9 cellular contexts compared by ENCODE assay signal in genomic region chr16:19523184-19523558, GRCh38. TPM values are rescaled to one million over a fixed set of nuclear protein-coding genes. Genes with fewer than 3 reads are reported as not detected.
DNase-seq lines count a peak whose midpoint lies in the region; ATAC-seq and TF ChIP-seq lines count a peak whose summit lies in the region.
"Had no signal": no experiment of that assay in that cellular context is flagged by ENCODE, and none has a peak within 500 bp of the region (broad histone marks: within the 10 kb centered on the region; RNA-seq: fewer than 3 reads in every experiment).

No MANE protein-coding gene starts in this region.

- TF ChIP-seq POLR2A in esophagus muscularis mucosa (IDR thresholded peaks at IDR 0.05; ENCODE audit: low read depth), result no peak
- no peak for TF ChIP-seq POLR2A in gastrocnemius medialis (IDR thresholded peaks at IDR 0.05)

- TF ChIP-seq CTCF in OCI-LY1 (IDR thresholded peaks at IDR 0.05; ENCODE audit: low read length) (no peak), esophagus muscularis mucosa (IDR thresholded peaks at IDR 0.05) (no peak), gastrocnemius medialis (IDR thresholded peaks at IDR 0.05 in 4 of 5, conservative IDR thresholded peaks at IDR 0.05 in 1 of 5) (no peak), foreskin keratinocyte (conservative IDR thresholded peaks at IDR 0.05) (no peak)

- ATAC-seq in gastrocnemius medialis (no peak), foreskin keratinocyte (no peak), GM21619 (IDR thresholded peaks at IDR 0.05; ENCODE audit: unreplicated experiment) (no peak)

- H3K79me2 ChIP-seq in OCI-LY1 (ENCODE audit: insufficient read depth, low read length), result peaks cover 44% of the 10 kb centered on the region

- H3K9me3 Mint-ChIP-seq in activated CD4-positive, alpha-beta T cell treated with anti-CD3 and anti-CD28 coated beads, Interleukin-2, amount 10 ng/mL, durations not matched to agents 24 days and 14 days, result no peaks in the 10 kb centered on the region
- H3K9me3 Mint-ChIP-seq: activated naive CD8-positive, alpha-beta T cell treated with anti-CD3 and anti-CD28 coated beads for 36 hours had no signal

- peaks cover 6% of the 10 kb centered on the region; the same call in 1 of the 2 replicates for H3K36me3 ChIP-seq in OCI-LY1 (ENCODE audit: insufficient read depth, low read length)
- peaks cover 4 to 6% (median 5%) of the 10 kb centered on the region in 4 donors for H3K36me3 ChIP-seq in esophagus muscularis mucosa
- peaks cover 2 to 6% of the 10 kb centered on the region in 2 donors for H3K36me3 ChIP-seq in gastrocnemius medialis

- H3K9me2 ChIP-seq in OCI-LY1 (ENCODE audit: low read depth, low read length), result no peaks in the 10 kb centered on the region

- no peaks in the 10 kb centered on the region for H4K20me1 ChIP-seq in OCI-LY1 (ENCODE audit: insufficient read depth, low read length)

- no peaks in the 10 kb centered on the region for H3K27me3 Mint-ChIP-seq in activated CD4-positive, alpha-beta T cell treated with anti-CD3 and anti-CD28 coated beads, Interleukin-2, amount 10 ng/mL, durations not matched to agents 24 days and 14 days
- H3K27me3 Mint-ChIP-seq: activated naive CD8-positive, alpha-beta T cell treated with anti-CD3 and anti-CD28 coated beads for 36 hours had no signal

- peaks cover 13% of the 10 kb centered on the region for H3K36me3 Mint-ChIP-seq in activated CD4-positive, alpha-beta T cell treated with anti-CD3 and anti-CD28 coated beads, Interleukin-2, amount 10 ng/mL, durations not matched to agents 24 days and 14 days (ENCODE audit: low read depth)

- WGBS in esophagus muscularis mucosa, result 79% methylated on average over 18 of the region's 18 CpGs

- H3F3A ChIP-seq in OCI-LY1 (ENCODE audit: insufficient read depth, low read length), result 0 out of 2 replicates have a peak, but pooled peaks cover 4% of the 10 kb centered on the region

- H3K9ac ChIP-seq in OCI-LY1 (ENCODE audit: low read length), result no peak overlapping the region

- no peak overlapping the region for H3K4me3 Mint-ChIP-seq in activated CD4-positive, alpha-beta T cell treated with anti-CD3 and anti-CD28 coated beads, Interleukin-2, amount 10 ng/mL, durations not matched to agents 24 days and 14 days

- H3K9me3 ChIP-seq in OCI-LY1 (ENCODE audit: low read length), result no peaks in the 10 kb centered on the region
- H3K9me3 ChIP-seq in esophagus muscularis mucosa, result no peaks in the 10 kb centered on the region
- H3K9me3 ChIP-seq in gastrocnemius medialis, result no peaks in the 10 kb centered on the region

- H3K27me3 ChIP-seq in OCI-LY1 (ENCODE audit: insufficient read depth, low read length), result no peaks in the 10 kb centered on the region
- H3K27me3 ChIP-seq in esophagus muscularis mucosa, result no peaks in the 10 kb centered on the region
- H3K27me3 ChIP-seq in gastrocnemius medialis, result no peaks in the 10 kb centered on the region
- no peaks in the 10 kb centered on the region for H3K27me3 ChIP-seq in foreskin keratinocyte

- in situ Hi-C loops in gastrocnemius medialis (cut with MboI; ENCODE audit: low sequenced_read_pairs in 4 of 4), result loop anchor here in 1 of 4 donors (25.0 kb wide), 1 partner anchor 736 kb away; the partner anchor contains the start of gene RPS15A

- H3K27ac ChIP-seq in OCI-LY1 (ENCODE audit: low read depth, low read length, poor library complexity, severe bottlenecking) (peak overlapping the region; percentile 69), esophagus muscularis mucosa (replicated peaks in 1 of 4) (no peak overlapping the region), gastrocnemius medialis (peak overlapping the region; percentile 30 to 68 (median 65)), foreskin keratinocyte (no peak overlapping the region)

- intact Hi-C loops in activated CD4-positive, alpha-beta T cell treated with anti-CD3 and anti-CD28 coated beads, Interleukin-2, amount 10 ng/mL, durations not matched to agents 24 days and 14 days (cut with micrococcal nuclease), result loop anchor here (1.0 to 5.0 kb wide), 4 partner anchors 32 to 721 kb away; partner anchors contain the start of genes ARL6IP1, SMG1 and VPS35L
- intact Hi-C loops in esophagus muscularis mucosa (cut with DNase I) (loop anchor here (10.0 kb wide), 2 partner anchors 458 to 728 kb away; partner anchors contain the start of genes COQ7 and RPS15A), gastrocnemius medialis (cut with DNase I; ENCODE audit: low total_unique reads) (loop anchor here (5.0 kb wide), 2 partner anchors 194 to 721 kb away; partner anchors contain the start of genes ARL6IP1, IQCK and KNOP1)

- H2AFZ ChIP-seq in OCI-LY1 (ENCODE audit: low read length), result no peak overlapping the region

- no peak for DNase-seq in activated CD4-positive, alpha-beta T cell treated with anti-CD3 and anti-CD28 coated beads, Interleukin-2, amount 10 ng/mL, durations not matched to agents 24 days and 14 days
- no peak for DNase-seq in activated CD4-positive, alpha-beta T cell treated with anti-CD3 and anti-CD28 coated beads, Interleukin-2, amount 50 U/mL, for 4 hours
- no peak for DNase-seq in esophagus muscularis mucosa (ENCODE audit: extremely low spot score)
- DNase-seq in gastrocnemius medialis, result no peak
- DNase-seq in foreskin keratinocyte, result no peak
- DNase-seq in NCI-H1105 treated with DMSO at 0.1 percent for 48 hours (lab: John Stamatoyannopoulos, UW), result no peak

- H3K4me1 Mint-ChIP-seq in activated CD4-positive, alpha-beta T cell treated with anti-CD3 and anti-CD28 coated beads, Interleukin-2, amount 10 ng/mL, durations not matched to agents 24 days and 14 days, result peaks cover 44% of the 10 kb centered on the region

- H3K4me1 ChIP-seq in OCI-LY1 (ENCODE audit: insufficient read depth, low read length, severe bottlenecking) (peaks cover 57% of the 10 kb centered on the region), esophagus muscularis mucosa (peaks cover 31 to 69% (median 61%) of the 10 kb centered on the region in 4 donors), gastrocnemius medialis (peaks cover 28 to 30% of the 10 kb centered on the region in 2 donors), foreskin keratinocyte (peaks cover 16% of the 10 kb centered on the region)

- TF ChIP-seq EP300 in esophagus muscularis mucosa (IDR thresholded peaks at IDR 0.05), result no peak

- H3K4me3 ChIP-seq in OCI-LY1 (ENCODE audit: low read depth, low read length, poor library complexity, severe bottlenecking) (no peak overlapping the region), esophagus muscularis mucosa (peak overlapping the region; percentile 91 to 98 (median 96)), gastrocnemius medialis (peak overlapping the region in 1 of 4 donors; percentile 95)

- H3K27ac Mint-ChIP-seq in activated CD4-positive, alpha-beta T cell treated with anti-CD3 and anti-CD28 coated beads, Interleukin-2, amount 10 ng/mL, durations not matched to agents 24 days and 14 days, result peak overlapping the region; percentile 19

- peak overlapping the region; percentile 29; the same call in 1 of the 2 replicates for H3K4me2 ChIP-seq in OCI-LY1 (ENCODE audit: low read length)

RNA-seq across cellular contexts. Expression of gene CCP110, which starts 0.6 kb away (rescaled TPM):
- total RNA-seq in activated CD4-positive, alpha-beta T cell treated with anti-CD3 and anti-CD28 coated beads, Interleukin-2, amount 10 ng/mL, durations not matched to agents 24 days and 14 days, result 25.4 and 31.7 TPM in 2 replicates
- total RNA-seq in esophagus muscularis mucosa (10 to 100 TPM; 14.0 to 16.1 (median 15.1) TPM), gastrocnemius medialis (1 to 10 TPM; 6.8 to 8.8 (median 7.0) TPM), foreskin keratinocyte (12.3 and 16.3 TPM in 2 replicates)
- 2.3 and 3.1 TPM in 2 replicates for polyA plus RNA-seq in foreskin keratinocyte

RNA-seq across cellular contexts. Expression of gene GDE1, which starts 1.3 kb away (rescaled TPM):
- total RNA-seq in activated CD4-positive, alpha-beta T cell treated with anti-CD3 and anti-CD28 coated beads, Interleukin-2, amount 10 ng/mL, durations not matched to agents 24 days and 14 days, result 25.2 and 28.7 TPM in 2 replicates
- 100 to 1,000 TPM in 3 of 4 donors, 10 to 100 TPM in 1; 90.9 to 124 (median 109) TPM for total RNA-seq in esophagus muscularis mucosa
- total RNA-seq in gastrocnemius medialis, result 10 to 100 TPM; 48.8 to 64.1 (median 53.7) TPM
- total RNA-seq in foreskin keratinocyte, result 58.1 and 60.1 TPM in 2 replicates
- 45.8 and 50.2 TPM in 2 replicates for polyA plus RNA-seq in foreskin keratinocyte

RNA-seq across cellular contexts. Expression of gene VPS35L, which starts 32.3 kb away (rescaled TPM):
- 37.8 and 41.9 TPM in 2 replicates for total RNA-seq in activated CD4-positive, alpha-beta T cell treated with anti-CD3 and anti-CD28 coated beads, Interleukin-2, amount 10 ng/mL, durations not matched to agents 24 days and 14 days
- total RNA-seq in esophagus muscularis mucosa (10 to 100 TPM; 35.5 to 47.0 (median 38.1) TPM), gastrocnemius medialis (10 to 100 TPM; 16.9 to 29.1 (median 24.8) TPM), foreskin keratinocyte (35.6 and 41.3 TPM in 2 replicates)
- 23.5 and 25.4 TPM in 2 replicates for polyA plus RNA-seq in foreskin keratinocyte

Comparison
In these comparisons a context has a peak if more than half of its experiments do, and no peak if none do; other contexts are left out.
1. H3K27ac ChIP-seq: peak in OCI-LY1 (single experiment) and gastrocnemius medialis (4 of 4); none in esophagus muscularis mucosa (0 of 4) and foreskin keratinocyte (single experiment).